In genomic region chr14:61474671-61475070, GRCh38 we compare ENCODE assay signal across 15 cellular contexts.
DNase-seq lines count a peak whose midpoint lies in the region; ATAC-seq and TF ChIP-seq lines count a peak whose summit lies in the region.
"Had no signal": no experiment of that assay in that cellular context is flagged by ENCODE, and none has a peak within 500 bp of the region (broad histone marks: within the 10 kb centered on the region; RNA-seq: fewer than 3 reads in every experiment).

No MANE protein-coding gene starts in this region.

- H3F3A ChIP-seq in SK-N-SH (replicated peaks; ENCODE audit: insufficient read depth), result peaks cover 25% of the 10 kb centered on the region

- peak overlapping the region in 1 of 4 donors; percentile 54 for H3K4me3 Mint-ChIP-seq in IgD-negative memory B cell
- peak overlapping the region; percentile 52 for H3K4me3 Mint-ChIP-seq in central memory CD8-positive, alpha-beta T cell
- H3K4me3 Mint-ChIP-seq: H9 had no signal

- intact Hi-C loops in psoas muscle (cut with DNase I), result loop anchor here (5.0 kb wide), 3 partner anchors 88 to 288 kb away; partner anchors contain the start of gene SNAPC1 (in 1 of the 2)

- peaks cover 67 to 76% (median 72%) of the 10 kb centered on the region in 3 donors for H3K4me1 Mint-ChIP-seq in IgD-negative memory B cell
- H3K4me1 Mint-ChIP-seq in central memory CD8-positive, alpha-beta T cell, result peaks cover 92% of the 10 kb centered on the region

- CTCF ChIA-PET in SK-N-SH (lab: Yijun Ruan, JAX), result interaction anchor here (0.7 to 3.7 kb wide), 19 partner anchors 9 to 363 kb away, joined by 3 to 18 read pairs (median 5); no protein-coding TSS in a partner anchor

- POLR2A ChIA-PET in SK-N-SH (lab: Yijun Ruan, JAX), result no interaction called here

- no peaks in the 10 kb centered on the region for H3K36me3 Mint-ChIP-seq in IgD-negative memory B cell
- H3K36me3 Mint-ChIP-seq in central memory CD8-positive, alpha-beta T cell (ENCODE audit: insufficient read depth), result peaks cover 67% of the 10 kb centered on the region

- no peak for TF ChIP-seq EP300 in SK-N-SH (IDR thresholded peaks at IDR 0.05; ENCODE audit: borderline replicate concordance in 1 of 2, low read depth in 1 of 2, low read length in 1 of 2)

- H3K36me3 ChIP-seq in SK-N-SH (replicated peaks in 1 of 2; ENCODE audit: control insufficient read depth in 1 of 2, insufficient read depth in 2 of 2, low read length in 1 of 2), result no peaks in the 10 kb centered on the region
- H3K36me3 ChIP-seq in psoas muscle (ENCODE audit: insufficient read depth in 1 of 2, low read depth in 1 of 2), result no peaks in the 10 kb centered on the region
- H3K36me3 ChIP-seq in H7 (replicated peaks; ENCODE audit: control insufficient read depth, insufficient read depth, low read length), result no peaks in the 10 kb centered on the region
- H3K36me3 ChIP-seq: pancreas had no signal

- no peaks in the 10 kb centered on the region for H3K9me2 ChIP-seq in SK-N-SH

- H3K79me2 ChIP-seq in SK-N-SH (ENCODE audit: insufficient read depth), result no peaks in the 10 kb centered on the region

- peak overlapping the region; percentile 93 to 94 (median 93) for H3K27ac Mint-ChIP-seq in IgD-negative memory B cell
- peak overlapping the region; percentile 98 for H3K27ac Mint-ChIP-seq in central memory CD8-positive, alpha-beta T cell (ENCODE audit: low read depth)
- H3K27ac Mint-ChIP-seq: H9 had no signal

- peaks cover 18 to 70% of the 10 kb centered on the region in 2 experiments for H3K4me1 ChIP-seq in SK-N-SH (ENCODE audit: control insufficient read depth in 1 of 2, insufficient read depth in 2 of 2, low read depth in 1 of 2, low read length in 1 of 2)
- H3K4me1 ChIP-seq in psoas muscle, result peaks cover 46% of the 10 kb centered on the region

- H3K27me3 ChIP-seq in SK-N-SH (ENCODE audit: insufficient read depth), result no peaks in the 10 kb centered on the region
- H3K27me3 ChIP-seq in psoas muscle (ENCODE audit: insufficient read depth in 3 of 3, low read length in 2 of 3), result no peaks in the 10 kb centered on the region
- H3K27me3 ChIP-seq in H7 (ENCODE audit: control insufficient read depth, insufficient read depth, low read length), result no peaks in the 10 kb centered on the region
- H3K27me3 ChIP-seq: pancreas had no signal

- H3K9me3 Mint-ChIP-seq in IgD-negative memory B cell, result no peaks in the 10 kb centered on the region
- H3K9me3 Mint-ChIP-seq in central memory CD8-positive, alpha-beta T cell, result no peaks in the 10 kb centered on the region
- H3K9me3 Mint-ChIP-seq: H9 had no signal

- ATAC-seq in SK-N-SH treated with all-trans-retinoic acid at 6 μM for 48 hours (no peak), psoas muscle (no peak)
- ATAC-seq in central memory CD8-positive, alpha-beta T cell (replicated peaks; ENCODE audit: extremely low read depth, poor library complexity, severe bottlenecking), result no peak

- DNase-seq in SK-N-SH (no peak), psoas muscle (no peak), H7 (no peak), SW480 (ENCODE audit: low spot score) (no peak)
- no peak for DNase-seq in central memory CD8-positive, alpha-beta T cell (ENCODE audit: low spot score in 2 of 2)
- DNase-seq in NK-92 treated with Interleukin-12 subunit alpha and Interleukin-12 subunit beta, amount 100 ng/mL, for 24 hours (lab: John Stamatoyannopoulos, UW), result no peak
- DNase-seq: H9; left colon; pancreas; stimulated activated CD4-positive, alpha-beta T cell treated with anti-CD3 and anti-CD28 coated beads, Interleukin-2, amount 100 ng/mL, for 24 hours; T-helper 9 cell had no signal

- H3K27ac ChIP-seq in SK-N-SH (ENCODE audit: low read depth in 2 of 2, low read length in 1 of 2) (peak overlapping the region in 1 of 2 experiments; percentile 97; a peak in 2 of 4 replicates), psoas muscle (peak overlapping the region; percentile 13)
- H3K27ac ChIP-seq: 22Rv1 had no signal

- no peaks in the 10 kb centered on the region for H4K20me1 ChIP-seq in SK-N-SH (ENCODE audit: insufficient read depth)

- H3K4me3 ChIP-seq in SK-N-SH (ENCODE audit: low read depth in 2 of 2, low read length in 1 of 2), result no peak overlapping the region
- H3K4me3 ChIP-seq in psoas muscle, result no peak overlapping the region
- H3K4me3 ChIP-seq in H7 (ENCODE audit: insufficient read depth, low read depth, low read length), result no peak overlapping the region
- H3K4me3 ChIP-seq: GM12878, pancreas had no signal

- TF ChIP-seq RAD21 in SK-N-SH (IDR thresholded peaks at IDR 0.05; ENCODE audit: low read length), result no peak

- WGBS in SK-N-SH (ENCODE audit: low lambda C conversion rate), result 95% methylated on average over 3 of the region's 3 CpGs
- 55 to 69% (median 65%) methylated on average over 3 of the region's 3 CpGs for WGBS in psoas muscle, 3 donors

- H3K27me3 Mint-ChIP-seq in IgD-negative memory B cell, result no peaks in the 10 kb centered on the region
- H3K27me3 Mint-ChIP-seq in central memory CD8-positive, alpha-beta T cell, result no peaks in the 10 kb centered on the region

- no peak overlapping the region for H3K9ac ChIP-seq in SK-N-SH

- no peak for TF ChIP-seq CTCF in SK-N-SH (IDR thresholded peaks at IDR 0.05)
- TF ChIP-seq CTCF in psoas muscle (IDR thresholded peaks at IDR 0.05), result no peak

- no peak overlapping the region for H3K4me2 ChIP-seq in SK-N-SH

- H2AFZ ChIP-seq in SK-N-SH (ENCODE audit: low read depth), result no peak overlapping the region

- no peaks in the 10 kb centered on the region for H3K9me3 ChIP-seq in SK-N-SH
- H3K9me3 ChIP-seq in psoas muscle, result no peaks in the 10 kb centered on the region
- H3K9me3 ChIP-seq: pancreas had no signal

TF ChIP-seq in SK-N-SH treated with all-trans-retinoic acid at 6 μM for 48 hours, 23 proteins besides CTCF, POLR2A, EP300 and RAD21:
- TF ChIP-seq ZFP3 (CRISPR knock-in tag; IDR thresholded peaks at IDR 0.05), result 0 out of 2 replicates have a peak, but pooled peaks have one; percentile 19
- no peak for TF ChIP-seq CSRNP3 (CRISPR knock-in tag; IDR thresholded peaks at IDR 0.05)

TF ChIP-seq in SK-N-SH, 30 proteins besides CTCF, POLR2A, EP300 and RAD21:
- TF ChIP-seq JUND (IDR thresholded peaks at IDR 0.05) (no peak), TAF1 (IDR thresholded peaks at IDR 0.05; ENCODE audit: borderline replicate concordance, low read depth, low read length) (no peak), PBX3 (IDR thresholded peaks at IDR 0.05) (no peak), TCF12 (IDR thresholded peaks at IDR 0.05) (no peak), USF2 (IDR thresholded peaks at IDR 0.05; ENCODE audit: borderline replicate concordance, low read depth, low read length) (no peak), GABPA (IDR thresholded peaks at IDR 0.05; ENCODE audit: low read depth) (no peak), NRF1 (IDR thresholded peaks at IDR 0.05; ENCODE audit: low read depth, low read length) (no peak), EZH2phosphoT487 (IDR thresholded peaks at IDR 0.05; ENCODE audit: borderline replicate concordance, low read depth) (no peak), SMC3 (IDR thresholded peaks at IDR 0.05; ENCODE audit: low read depth, low read length) (no peak), ZBTB33 (IDR thresholded peaks at IDR 0.05; ENCODE audit: borderline replicate concordance, low read depth) (no peak), USF1 (IDR thresholded peaks at IDR 0.05; ENCODE audit: borderline replicate concordance, low read depth) (no peak), POLR2AphosphoS5 (IDR thresholded peaks at IDR 0.05; ENCODE audit: low read depth, low read length) (no peak), FOXJ3 (CRISPR knock-in tag; IDR thresholded peaks at IDR 0.05) (no peak), MAX (IDR thresholded peaks at IDR 0.05; ENCODE audit: low read depth) (no peak), MXI1 (IDR thresholded peaks at IDR 0.05; ENCODE audit: low read depth, low read length) (no peak)
TF ChIP-seq in SK-N-SH: peak in this region for 0.
